In the genomic region with DNA sequence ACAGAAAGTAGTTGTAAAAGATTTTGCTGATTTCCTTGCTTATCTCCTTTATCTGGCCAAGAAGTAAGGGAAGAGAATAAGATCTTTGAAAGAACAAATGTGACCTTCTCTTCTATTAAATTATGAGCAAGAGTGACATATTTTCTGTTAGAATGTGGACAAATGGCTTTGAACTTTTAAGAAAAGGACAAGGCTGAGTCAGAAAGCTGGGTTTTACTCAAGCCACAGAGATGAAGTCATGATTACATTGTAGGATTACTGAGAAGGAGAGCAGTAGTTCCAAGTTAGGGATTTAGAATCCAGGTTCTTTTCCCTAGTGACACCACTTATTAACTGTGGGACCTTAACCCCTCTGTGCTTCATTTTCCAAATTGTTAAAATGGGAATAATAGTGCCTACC, we compare ENCODE assay signal across 15 cellular contexts. TPM values are rescaled to one million over a fixed set of nuclear protein-coding genes. Genes with fewer than 3 reads are reported as not detected.
A peak's percentile ranks its signal among the peaks of the same experiment; 100 is the strongest.
DNase-seq lines count a peak whose midpoint lies in the region; ATAC-seq and TF ChIP-seq lines count a peak whose summit lies in the region.
"Had no signal": no experiment of that assay in that cellular context is flagged by ENCODE, and none has a peak within 500 bp of the region (broad histone marks: within the 10 kb centered on the region; RNA-seq: fewer than 3 reads in every experiment).

No MANE protein-coding gene starts in this region.

- H3K9me3 ChIP-seq in adipocyte (ENCODE audit: control insufficient read depth, low read length) = no peaks in the 10 kb centered on the region
- no peaks in the 10 kb centered on the region for H3K9me3 ChIP-seq in ovary
- H3K9me3 ChIP-seq: uterus had no signal

- H3K27ac ChIP-seq in ovary = no peak overlapping the region
- H3K27ac ChIP-seq: RWPE1, uterus had no signal

- no peak overlapping the region for H3K27ac Mint-ChIP-seq in activated naive CD4-positive, alpha-beta T cell treated with anti-CD3 and anti-CD28 coated beads, Interleukin-2, amount 50 U/mL, for 72 hours
- H3K27ac Mint-ChIP-seq in activated naive CD4-positive, alpha-beta T cell treated with anti-CD3 and anti-CD28 coated beads, Interleukin-2, amount 10 ng/mL, durations not matched to agents 7 days and 5 days = no peak overlapping the region
- H3K27ac Mint-ChIP-seq in type B pancreatic cell = peak overlapping the region; percentile 26
- H3K27ac Mint-ChIP-seq in osteocyte (ENCODE audit: unreplicated experiment) = no peak overlapping the region
- H3K27ac Mint-ChIP-seq: activated naive CD8-positive, alpha-beta T cell treated with anti-CD3 and anti-CD28 coated beads, Interleukin-2, amount 10 ng/mL, durations not matched to agents 7 days and 5 days had no signal

- CTCF ChIA-PET in activated naive CD4-positive, alpha-beta T cell treated with anti-CD3 and anti-CD28 coated beads, Interleukin-2, amount 10 ng/mL, durations not matched to agents 7 days and 5 days (lab: Charles Lee) = interaction anchor here (0.6 kb wide), 1 partner anchor 47 kb away, joined by 3 read pairs; no protein-coding TSS in a partner anchor

- no peaks in the 10 kb centered on the region for H3K27me3 Mint-ChIP-seq in activated naive CD4-positive, alpha-beta T cell treated with anti-CD3 and anti-CD28 coated beads, Interleukin-2, amount 10 ng/mL, durations not matched to agents 7 days and 5 days
- H3K27me3 Mint-ChIP-seq in type B pancreatic cell (no peaks in the 10 kb centered on the region), osteocyte (ENCODE audit: unreplicated experiment) (no peaks in the 10 kb centered on the region)
- H3K27me3 Mint-ChIP-seq: activated naive CD8-positive, alpha-beta T cell treated with anti-CD3 and anti-CD28 coated beads, Interleukin-2, amount 10 ng/mL, durations not matched to agents 7 days and 5 days had no signal

- no peak for TF ChIP-seq CTCF in foreskin fibroblast (IDR thresholded peaks at IDR 0.05; ENCODE audit: low read depth, low read length)
- no peak for TF ChIP-seq CTCF in type B pancreatic cell (conservative IDR thresholded peaks at IDR 0.05)
- TF ChIP-seq CTCF in osteocyte (IDR thresholded peaks at IDR 0.05) = no peak
- TF ChIP-seq CTCF in ovary (IDR thresholded peaks at IDR 0.05) = no peak

- H3K4me3 ChIP-seq in adipocyte (ENCODE audit: low read length) (peak overlapping the region; percentile 51), foreskin fibroblast (ENCODE audit: low read depth in 1 of 2, low read length in 2 of 2) (no peak overlapping the region), ovary (no peak overlapping the region)
- H3K4me3 ChIP-seq: uterus had no signal

- TF ChIP-seq EP300 in ovary (IDR thresholded peaks at IDR 0.05) = no peak

- H3K36me3 Mint-ChIP-seq in activated naive CD4-positive, alpha-beta T cell treated with anti-CD3 and anti-CD28 coated beads, Interleukin-2, amount 50 U/mL, for 72 hours = peaks cover 29 to 38% of the 10 kb centered on the region in 2 donors
- peaks cover 56% of the 10 kb centered on the region for H3K36me3 Mint-ChIP-seq in activated naive CD4-positive, alpha-beta T cell treated with anti-CD3 and anti-CD28 coated beads, Interleukin-2, amount 10 ng/mL, durations not matched to agents 7 days and 5 days
- peaks cover 44% of the 10 kb centered on the region for H3K36me3 Mint-ChIP-seq in type B pancreatic cell
- H3K36me3 Mint-ChIP-seq in osteocyte (ENCODE audit: unreplicated experiment) = peaks cover 49% of the 10 kb centered on the region

- peak; percentile 55 to 78 for ATAC-seq in activated naive CD4-positive, alpha-beta T cell treated with anti-CD3 and anti-CD28 coated beads, Interleukin-2, amount 50 U/mL, for 72 hours

- no peak for DNase-seq in activated naive CD4-positive, alpha-beta T cell treated with anti-CD3 and anti-CD28 coated beads, Interleukin-2, amount 50 U/mL, for 72 hours (ENCODE audit: low spot score in 2 of 2)
- no peak for DNase-seq in activated naive CD4-positive, alpha-beta T cell treated with anti-CD3 and anti-CD28 coated beads, Interleukin-2, amount 10 ng/mL, durations not matched to agents 7 days and 5 days
- DNase-seq in adipocyte (ENCODE audit: low read depth) (peak; percentile 80), foreskin fibroblast (peak; percentile 47 to 70), type B pancreatic cell (ENCODE audit: extremely low spot score, unreplicated experiment) (no peak), osteocyte (ENCODE audit: extremely low spot score, unreplicated experiment) (no peak), NCI-H526 treated with DMSO at 0.1 percent for 48 hours (lab: John Stamatoyannopoulos, UW) (no peak), ovary (no peak)
- DNase-seq: activated naive CD8-positive, alpha-beta T cell treated with anti-CD3 and anti-CD28 coated beads, Interleukin-2, amount 10 ng/mL, durations not matched to agents 7 days and 5 days; DMS79; NCI-H1436 treated with DMSO at 0.1 percent for 48 hours; NCI-H526; uterus had no signal

- H3K27me3 ChIP-seq in adipocyte (replicated peaks; ENCODE audit: control insufficient read depth, insufficient read depth, low read length) = no peaks in the 10 kb centered on the region
- H3K27me3 ChIP-seq in ovary = no peaks in the 10 kb centered on the region
- H3K27me3 ChIP-seq: uterus had no signal

- no peak overlapping the region for H3K4me3 Mint-ChIP-seq in activated naive CD4-positive, alpha-beta T cell treated with anti-CD3 and anti-CD28 coated beads, Interleukin-2, amount 10 ng/mL, durations not matched to agents 7 days and 5 days
- H3K4me3 Mint-ChIP-seq in type B pancreatic cell = no peak overlapping the region
- no peak overlapping the region for H3K4me3 Mint-ChIP-seq in osteocyte (ENCODE audit: unreplicated experiment)
- H3K4me3 Mint-ChIP-seq: activated naive CD8-positive, alpha-beta T cell treated with anti-CD3 and anti-CD28 coated beads, Interleukin-2, amount 10 ng/mL, durations not matched to agents 7 days and 5 days; neural crest cell had no signal

- intact Hi-C loops in ovary (cut with DNase I) = no loop called here

- TF ChIP-seq POLR2A in ovary (IDR thresholded peaks at IDR 0.05) = no peak

- no peak overlapping the region for H3K9ac ChIP-seq in adipocyte (ENCODE audit: low read length)

- peaks cover 16% of the 10 kb centered on the region for H3K4me1 ChIP-seq in adipocyte (ENCODE audit: control insufficient read depth, insufficient read depth, low read length)
- no peaks in the 10 kb centered on the region for H3K4me1 ChIP-seq in ovary (ENCODE audit: insufficient read depth)
- H3K4me1 ChIP-seq: uterus had no signal

- H3K4me1 Mint-ChIP-seq in activated naive CD4-positive, alpha-beta T cell treated with anti-CD3 and anti-CD28 coated beads, Interleukin-2, amount 10 ng/mL, durations not matched to agents 7 days and 5 days = no peaks in the 10 kb centered on the region
- H3K4me1 Mint-ChIP-seq in type B pancreatic cell (ENCODE audit: unreplicated experiment) = no peaks in the 10 kb centered on the region
- H3K4me1 Mint-ChIP-seq in osteocyte (ENCODE audit: unreplicated experiment) = no peaks in the 10 kb centered on the region
- H3K4me1 Mint-ChIP-seq: neural crest cell had no signal

- H3K36me3 ChIP-seq in adipocyte (ENCODE audit: control insufficient read depth, insufficient read depth, low read length, severe bottlenecking) (peaks cover 48% of the 10 kb centered on the region), ovary (no peaks in the 10 kb centered on the region)
- H3K36me3 ChIP-seq: uterus had no signal

- no peaks in the 10 kb centered on the region for H3K9me3 Mint-ChIP-seq in activated naive CD4-positive, alpha-beta T cell treated with anti-CD3 and anti-CD28 coated beads, Interleukin-2, amount 50 U/mL, for 72 hours
- peaks cover 4% of the 10 kb centered on the region for H3K9me3 Mint-ChIP-seq in activated naive CD4-positive, alpha-beta T cell treated with anti-CD3 and anti-CD28 coated beads, Interleukin-2, amount 10 ng/mL, durations not matched to agents 7 days and 5 days
- H3K9me3 Mint-ChIP-seq in type B pancreatic cell = no peaks in the 10 kb centered on the region
- no peaks in the 10 kb centered on the region for H3K9me3 Mint-ChIP-seq in osteocyte (ENCODE audit: unreplicated experiment)

RNA-seq across cellular contexts. Expression of a gene that starts 13.5 kb away (rescaled TPM):
- 10 to 100 TPM; 28.4 to 31.2 TPM for total RNA-seq in activated naive CD4-positive, alpha-beta T cell treated with anti-CD3 and anti-CD28 coated beads, Interleukin-2, amount 50 U/mL, for 72 hours
- total RNA-seq in type B pancreatic cell (ENCODE audit: low replicate concordance) (33.5 and 38.0 TPM in 2 replicates), osteocyte (33.3 and 42.4 TPM in 2 replicates), ovary (10 to 100 TPM; 23.0 to 50.2 (median 35.9) TPM)
- polyA plus RNA-seq in ovary = 10 to 100 TPM; 33.2 to 68.0 TPM

Comparison
In these comparisons a context has a peak if more than half of its experiments do, and no peak if none do; other contexts are left out.
1. DNase-seq: peak in adipocyte (single experiment) and foreskin fibroblast (2 of 2); none in activated naive CD4-positive, alpha-beta T cell treated with anti-CD3 and anti-CD28 coated beads, Interleukin-2, amount 50 U/mL, for 72 hours (0 of 2), activated naive CD4-positive, alpha-beta T cell treated with anti-CD3 and anti-CD28 coated beads, Interleukin-2, amount 10 ng/mL, durations not matched to agents 7 days and 5 days (single experiment), type B pancreatic cell (single experiment), osteocyte (single experiment), NCI-H526 treated with DMSO at 0.1 percent for 48 hours (single experiment) and ovary (0 of 5).